Comparison of ENCODE assay signal across 1 cellular context in the genomic region with DNA sequence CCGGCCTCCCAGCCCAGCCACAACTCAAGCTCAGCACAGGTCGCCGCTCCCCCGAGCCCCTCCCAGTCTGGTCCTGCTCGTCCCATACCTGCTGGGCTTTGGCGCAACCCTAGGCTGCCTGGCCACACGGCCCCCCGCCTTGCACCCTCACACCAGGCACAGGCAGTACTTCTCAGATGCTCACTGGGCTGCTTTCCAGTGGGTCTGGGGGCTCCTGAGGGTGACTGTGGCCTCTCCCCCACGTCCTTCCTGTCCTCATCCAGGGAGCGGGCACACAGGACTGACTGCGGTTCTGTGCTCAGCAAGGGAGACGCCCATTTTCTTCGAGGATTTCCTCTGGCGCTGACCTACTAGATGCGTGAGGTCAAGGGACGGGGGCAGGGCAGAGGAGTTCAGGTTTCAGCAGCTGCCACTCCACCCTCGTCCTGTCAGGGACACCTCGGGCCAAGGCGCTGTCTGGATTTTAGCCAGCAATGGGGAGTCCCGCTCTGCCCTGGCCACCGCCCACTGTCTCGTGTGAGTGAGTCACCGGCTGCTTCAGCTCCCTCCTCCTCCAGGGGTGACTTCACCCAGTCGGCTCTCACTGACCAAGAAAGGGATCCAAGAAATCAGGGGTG.
A peak's percentile ranks its signal among the peaks of the same experiment; 100 is the strongest.
TF ChIP-seq lines count a peak whose summit lies in the region.

No MANE protein-coding gene starts in this region.

TF ChIP-seq in HepG2, 621 proteins besides CTCF, POLR2A, EP300 and RAD21 (continued from another document and continues in another):
- TF ChIP-seq, protein P1, sequence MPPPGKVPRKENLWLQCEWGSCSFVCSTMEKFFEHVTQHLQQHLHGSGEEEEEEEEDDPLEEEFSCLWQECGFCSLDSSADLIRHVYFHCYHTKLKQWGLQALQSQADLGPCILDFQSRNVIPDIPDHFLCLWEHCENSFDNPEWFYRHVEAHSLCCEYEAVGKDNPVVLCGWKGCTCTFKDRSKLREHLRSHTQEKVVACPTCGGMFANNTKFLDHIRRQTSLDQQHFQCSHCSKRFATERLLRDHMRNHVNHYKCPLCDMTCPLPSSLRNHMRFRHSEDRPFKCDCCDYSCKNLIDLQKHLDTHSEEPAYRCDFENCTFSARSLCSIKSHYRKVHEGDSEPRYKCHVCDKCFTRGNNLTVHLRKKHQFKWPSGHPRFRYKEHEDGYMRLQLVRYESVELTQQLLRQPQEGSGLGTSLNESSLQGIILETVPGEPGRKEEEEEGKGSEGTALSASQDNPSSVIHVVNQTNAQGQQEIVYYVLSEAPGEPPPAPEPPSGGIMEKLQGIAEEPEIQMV (CRISPR knock-in tag; IDR thresholded peaks at IDR 0.05; ENCODE audit: low read depth), result no peak
- TF ChIP-seq JUND (CRISPR knock-in tag; IDR thresholded peaks at IDR 0.05) (no peak), FOSL1 (CRISPR knock-in tag; IDR thresholded peaks at IDR 0.05; ENCODE audit: borderline replicate concordance) (peak; percentile 55; the same call in 1 of the 2 replicates), ONECUT2 (CRISPR knock-in tag; IDR thresholded peaks at IDR 0.05) (no peak), RXRB (CRISPR knock-in tag; IDR thresholded peaks at IDR 0.05; ENCODE audit: borderline replicate concordance) (peak; percentile 58; the same call in 1 of the 2 replicates), ZNF781 (CRISPR knock-in tag; IDR thresholded peaks at IDR 0.05; ENCODE audit: borderline replicate concordance, not compliant biosample characterization) (no peak), PPARG (CRISPR knock-in tag; conservative IDR thresholded peaks at IDR 0.05) (no peak), FOXM1 (CRISPR knock-in tag; IDR thresholded peaks at IDR 0.05) (no peak), ZNF138 (CRISPR knock-in tag; IDR thresholded peaks at IDR 0.05; ENCODE audit: low read depth) (no peak), ZNF788 (CRISPR knock-in tag; IDR thresholded peaks at IDR 0.05; ENCODE audit: borderline replicate concordance) (0 out of 2 replicates have a peak, but pooled peaks have one; percentile 36), GATAD2A (CRISPR knock-in tag; IDR thresholded peaks at IDR 0.05) (peak; percentile 44), ZNF598 (CRISPR knock-in tag; IDR thresholded peaks at IDR 0.05; ENCODE audit: borderline replicate concordance) (no peak), ZNF607 (CRISPR knock-in tag; IDR thresholded peaks at IDR 0.05; ENCODE audit: borderline replicate concordance) (no peak), ZNF331 (CRISPR knock-in tag; IDR thresholded peaks at IDR 0.05) (0 out of 2 replicates have a peak, but pooled peaks have one; percentile 17), KDM2A (CRISPR knock-in tag; IDR thresholded peaks at IDR 0.05; ENCODE audit: borderline replicate concordance, low read depth) (peak; percentile 70; the same call in 1 of the 2 replicates), PCBP2 (optimal IDR thresholded peaks at IDR 0.05; ENCODE audit: low read depth, low read length, poor library complexity, severe bottlenecking) (no peak), ZNF501 (CRISPR knock-in tag; IDR thresholded peaks at IDR 0.05) (no peak), MED1 (CRISPR knock-in tag; IDR thresholded peaks at IDR 0.05) (0 out of 2 replicates have a peak, but pooled peaks have one; percentile 24), ZFYVE20 (CRISPR knock-in tag; IDR thresholded peaks at IDR 0.05; ENCODE audit: borderline replicate concordance, low read depth) (no peak), ZBTB7B (CRISPR knock-in tag; IDR thresholded peaks at IDR 0.05) (no peak), TBX3 (IDR thresholded peaks at IDR 0.05; ENCODE audit: borderline replicate concordance) (no peak), EHMT2 (IDR thresholded peaks at IDR 0.05; ENCODE audit: borderline replicate concordance, low read depth, low read length) (no peak), PRMT3 (CRISPR knock-in tag; IDR thresholded peaks at IDR 0.05; ENCODE audit: borderline replicate concordance, low read depth) (no peak), ZNF772 (CRISPR knock-in tag; IDR thresholded peaks at IDR 0.05) (no peak), ZNF563 (CRISPR knock-in tag; IDR thresholded peaks at IDR 0.05) (no peak), BHLHE40 (IDR thresholded peaks at IDR 0.05; ENCODE audit: low read length) (peak; percentile 62), ZNF556 (CRISPR knock-in tag; IDR thresholded peaks at IDR 0.05; ENCODE audit: borderline replicate concordance) (0 out of 2 replicates have a peak, but pooled peaks have one; percentile 50), ETV5 (CRISPR knock-in tag; IDR thresholded peaks at IDR 0.05; ENCODE audit: borderline replicate concordance) (no peak), MLLT10 (CRISPR knock-in tag; IDR thresholded peaks at IDR 0.05) (no peak)
- TF ChIP-seq, protein P2, sequence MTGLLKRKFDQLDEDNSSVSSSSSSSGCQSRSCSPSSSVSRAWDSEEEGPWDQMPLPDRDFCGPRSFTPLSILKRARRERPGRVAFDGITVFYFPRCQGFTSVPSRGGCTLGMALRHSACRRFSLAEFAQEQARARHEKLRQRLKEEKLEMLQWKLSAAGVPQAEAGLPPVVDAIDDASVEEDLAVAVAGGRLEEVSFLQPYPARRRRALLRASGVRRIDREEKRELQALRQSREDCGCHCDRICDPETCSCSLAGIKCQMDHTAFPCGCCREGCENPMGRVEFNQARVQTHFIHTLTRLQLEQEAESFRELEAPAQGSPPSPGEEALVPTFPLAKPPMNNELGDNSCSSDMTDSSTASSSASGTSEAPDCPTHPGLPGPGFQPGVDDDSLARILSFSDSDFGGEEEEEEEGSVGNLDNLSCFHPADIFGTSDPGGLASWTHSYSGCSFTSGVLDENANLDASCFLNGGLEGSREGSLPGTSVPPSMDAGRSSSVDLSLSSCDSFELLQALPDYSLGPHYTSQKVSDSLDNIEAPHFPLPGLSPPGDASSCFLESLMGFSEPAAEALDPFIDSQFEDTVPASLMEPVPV (CRISPR knock-in tag; IDR thresholded peaks at IDR 0.05), result no peak
- TF ChIP-seq, protein P3, sequence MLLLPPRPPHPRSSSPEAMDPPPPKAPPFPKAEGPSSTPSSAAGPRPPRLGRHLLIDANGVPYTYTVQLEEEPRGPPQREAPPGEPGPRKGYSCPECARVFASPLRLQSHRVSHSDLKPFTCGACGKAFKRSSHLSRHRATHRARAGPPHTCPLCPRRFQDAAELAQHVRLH (CRISPR knock-in tag; IDR thresholded peaks at IDR 0.05; ENCODE audit: borderline replicate concordance, low read depth), result no peak
- TF ChIP-seq, protein P4, sequence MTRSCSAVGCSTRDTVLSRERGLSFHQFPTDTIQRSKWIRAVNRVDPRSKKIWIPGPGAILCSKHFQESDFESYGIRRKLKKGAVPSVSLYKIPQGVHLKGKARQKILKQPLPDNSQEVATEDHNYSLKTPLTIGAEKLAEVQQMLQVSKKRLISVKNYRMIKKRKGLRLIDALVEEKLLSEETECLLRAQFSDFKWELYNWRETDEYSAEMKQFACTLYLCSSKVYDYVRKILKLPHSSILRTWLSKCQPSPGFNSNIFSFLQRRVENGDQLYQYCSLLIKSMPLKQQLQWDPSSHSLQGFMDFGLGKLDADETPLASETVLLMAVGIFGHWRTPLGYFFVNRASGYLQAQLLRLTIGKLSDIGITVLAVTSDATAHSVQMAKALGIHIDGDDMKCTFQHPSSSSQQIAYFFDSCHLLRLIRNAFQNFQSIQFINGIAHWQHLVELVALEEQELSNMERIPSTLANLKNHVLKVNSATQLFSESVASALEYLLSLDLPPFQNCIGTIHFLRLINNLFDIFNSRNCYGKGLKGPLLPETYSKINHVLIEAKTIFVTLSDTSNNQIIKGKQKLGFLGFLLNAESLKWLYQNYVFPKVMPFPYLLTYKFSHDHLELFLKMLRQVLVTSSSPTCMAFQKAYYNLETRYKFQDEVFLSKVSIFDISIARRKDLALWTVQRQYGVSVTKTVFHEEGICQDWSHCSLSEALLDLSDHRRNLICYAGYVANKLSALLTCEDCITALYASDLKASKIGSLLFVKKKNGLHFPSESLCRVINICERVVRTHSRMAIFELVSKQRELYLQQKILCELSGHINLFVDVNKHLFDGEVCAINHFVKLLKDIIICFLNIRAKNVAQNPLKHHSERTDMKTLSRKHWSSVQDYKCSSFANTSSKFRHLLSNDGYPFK (CRISPR knock-in tag; IDR thresholded peaks at IDR 0.05; ENCODE audit: borderline replicate concordance), result no peak
- TF ChIP-seq, protein P5, sequence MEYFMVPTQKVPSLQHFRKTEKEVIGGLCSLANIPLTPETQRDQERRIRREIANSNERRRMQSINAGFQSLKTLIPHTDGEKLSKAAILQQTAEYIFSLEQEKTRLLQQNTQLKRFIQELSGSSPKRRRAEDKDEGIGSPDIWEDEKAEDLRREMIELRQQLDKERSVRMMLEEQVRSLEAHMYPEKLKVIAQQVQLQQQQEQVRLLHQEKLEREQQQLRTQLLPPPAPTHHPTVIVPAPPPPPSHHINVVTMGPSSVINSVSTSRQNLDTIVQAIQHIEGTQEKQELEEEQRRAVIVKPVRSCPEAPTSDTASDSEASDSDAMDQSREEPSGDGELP (IDR thresholded peaks at IDR 0.05; ENCODE audit: borderline replicate concordance, low read depth), result peak; percentile 35; the same call in 1 of the 2 replicates
- TF ChIP-seq, protein P6, sequence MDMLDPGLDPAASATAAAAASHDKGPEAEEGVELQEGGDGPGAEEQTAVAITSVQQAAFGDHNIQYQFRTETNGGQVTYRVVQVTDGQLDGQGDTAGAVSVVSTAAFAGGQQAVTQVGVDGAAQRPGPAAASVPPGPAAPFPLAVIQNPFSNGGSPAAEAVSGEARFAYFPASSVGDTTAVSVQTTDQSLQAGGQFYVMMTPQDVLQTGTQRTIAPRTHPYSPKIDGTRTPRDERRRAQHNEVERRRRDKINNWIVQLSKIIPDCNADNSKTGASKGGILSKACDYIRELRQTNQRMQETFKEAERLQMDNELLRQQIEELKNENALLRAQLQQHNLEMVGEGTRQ (IDR thresholded peaks at IDR 0.05; ENCODE audit: low read depth, low read length), result no peak
- TF ChIP-seq, protein P6 (CRISPR knock-in tag; IDR thresholded peaks at IDR 0.05; ENCODE audit: borderline replicate concordance), result no peak
- TF ChIP-seq, protein P7, sequence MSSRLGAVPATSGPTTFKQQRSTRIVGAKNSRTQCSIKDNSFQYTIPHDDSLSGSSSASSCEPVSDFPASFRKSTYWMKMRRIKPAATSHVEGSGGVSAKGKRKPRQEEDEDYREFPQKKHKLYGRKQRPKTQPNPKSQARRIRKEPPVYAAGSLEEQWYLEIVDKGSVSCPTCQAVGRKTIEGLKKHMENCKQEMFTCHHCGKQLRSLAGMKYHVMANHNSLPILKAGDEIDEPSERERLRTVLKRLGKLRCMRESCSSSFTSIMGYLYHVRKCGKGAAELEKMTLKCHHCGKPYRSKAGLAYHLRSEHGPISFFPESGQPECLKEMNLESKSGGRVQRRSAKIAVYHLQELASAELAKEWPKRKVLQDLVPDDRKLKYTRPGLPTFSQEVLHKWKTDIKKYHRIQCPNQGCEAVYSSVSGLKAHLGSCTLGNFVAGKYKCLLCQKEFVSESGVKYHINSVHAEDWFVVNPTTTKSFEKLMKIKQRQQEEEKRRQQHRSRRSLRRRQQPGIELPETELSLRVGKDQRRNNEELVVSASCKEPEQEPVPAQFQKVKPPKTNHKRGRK (CRISPR knock-in tag; IDR thresholded peaks at IDR 0.05), result no peak
- TF ChIP-seq, protein P8, sequence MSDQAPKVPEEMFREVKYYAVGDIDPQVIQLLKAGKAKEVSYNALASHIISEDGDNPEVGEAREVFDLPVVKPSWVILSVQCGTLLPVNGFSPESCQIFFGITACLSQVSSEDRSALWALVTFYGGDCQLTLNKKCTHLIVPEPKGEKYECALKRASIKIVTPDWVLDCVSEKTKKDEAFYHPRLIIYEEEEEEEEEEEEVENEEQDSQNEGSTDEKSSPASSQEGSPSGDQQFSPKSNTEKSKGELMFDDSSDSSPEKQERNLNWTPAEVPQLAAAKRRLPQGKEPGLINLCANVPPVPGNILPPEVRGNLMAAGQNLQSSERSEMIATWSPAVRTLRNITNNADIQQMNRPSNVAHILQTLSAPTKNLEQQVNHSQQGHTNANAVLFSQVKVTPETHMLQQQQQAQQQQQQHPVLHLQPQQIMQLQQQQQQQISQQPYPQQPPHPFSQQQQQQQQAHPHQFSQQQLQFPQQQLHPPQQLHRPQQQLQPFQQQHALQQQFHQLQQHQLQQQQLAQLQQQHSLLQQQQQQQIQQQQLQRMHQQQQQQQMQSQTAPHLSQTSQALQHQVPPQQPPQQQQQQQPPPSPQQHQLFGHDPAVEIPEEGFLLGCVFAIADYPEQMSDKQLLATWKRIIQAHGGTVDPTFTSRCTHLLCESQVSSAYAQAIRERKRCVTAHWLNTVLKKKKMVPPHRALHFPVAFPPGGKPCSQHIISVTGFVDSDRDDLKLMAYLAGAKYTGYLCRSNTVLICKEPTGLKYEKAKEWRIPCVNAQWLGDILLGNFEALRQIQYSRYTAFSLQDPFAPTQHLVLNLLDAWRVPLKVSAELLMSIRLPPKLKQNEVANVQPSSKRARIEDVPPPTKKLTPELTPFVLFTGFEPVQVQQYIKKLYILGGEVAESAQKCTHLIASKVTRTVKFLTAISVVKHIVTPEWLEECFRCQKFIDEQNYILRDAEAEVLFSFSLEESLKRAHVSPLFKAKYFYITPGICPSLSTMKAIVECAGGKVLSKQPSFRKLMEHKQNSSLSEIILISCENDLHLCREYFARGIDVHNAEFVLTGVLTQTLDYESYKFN (CRISPR knock-in tag; conservative IDR thresholded peaks at IDR 0.05), result no peak
- TF ChIP-seq, protein P9, sequence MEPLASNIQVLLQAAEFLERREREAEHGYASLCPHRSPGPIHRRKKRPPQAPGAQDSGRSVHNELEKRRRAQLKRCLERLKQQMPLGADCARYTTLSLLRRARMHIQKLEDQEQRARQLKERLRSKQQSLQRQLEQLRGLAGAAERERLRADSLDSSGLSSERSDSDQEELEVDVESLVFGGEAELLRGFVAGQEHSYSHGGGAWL (CRISPR knock-in tag; IDR thresholded peaks at IDR 0.05), result no peak
- TF ChIP-seq, protein P10, sequence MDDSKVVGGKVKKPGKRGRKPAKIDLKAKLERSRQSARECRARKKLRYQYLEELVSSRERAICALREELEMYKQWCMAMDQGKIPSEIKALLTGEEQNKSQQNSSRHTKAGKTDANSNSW (CRISPR knock-in tag; IDR thresholded peaks at IDR 0.05; ENCODE audit: borderline replicate concordance), result no peak
- TF ChIP-seq, protein P11, sequence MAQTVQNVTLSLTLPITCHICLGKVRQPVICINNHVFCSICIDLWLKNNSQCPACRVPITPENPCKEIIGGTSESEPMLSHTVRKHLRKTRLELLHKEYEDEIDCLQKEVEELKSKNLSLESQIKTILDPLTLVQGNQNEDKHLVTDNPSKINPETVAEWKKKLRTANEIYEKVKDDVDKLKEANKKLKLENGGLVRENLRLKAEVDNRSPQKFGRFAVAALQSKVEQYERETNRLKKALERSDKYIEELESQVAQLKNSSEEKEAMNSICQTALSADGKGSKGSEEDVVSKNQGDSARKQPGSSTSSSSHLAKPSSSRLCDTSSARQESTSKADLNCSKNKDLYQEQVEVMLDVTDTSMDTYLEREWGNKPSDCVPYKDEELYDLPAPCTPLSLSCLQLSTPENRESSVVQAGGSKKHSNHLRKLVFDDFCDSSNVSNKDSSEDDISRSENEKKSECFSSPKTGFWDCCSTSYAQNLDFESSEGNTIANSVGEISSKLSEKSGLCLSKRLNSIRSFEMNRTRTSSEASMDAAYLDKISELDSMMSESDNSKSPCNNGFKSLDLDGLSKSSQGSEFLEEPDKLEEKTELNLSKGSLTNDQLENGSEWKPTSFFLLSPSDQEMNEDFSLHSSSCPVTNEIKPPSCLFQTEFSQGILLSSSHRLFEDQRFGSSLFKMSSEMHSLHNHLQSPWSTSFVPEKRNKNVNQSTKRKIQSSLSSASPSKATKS (CRISPR knock-in tag; IDR thresholded peaks at IDR 0.05), result no peak
